Comparison of ENCODE assay signal across 11 cellular contexts in the genomic region with DNA sequence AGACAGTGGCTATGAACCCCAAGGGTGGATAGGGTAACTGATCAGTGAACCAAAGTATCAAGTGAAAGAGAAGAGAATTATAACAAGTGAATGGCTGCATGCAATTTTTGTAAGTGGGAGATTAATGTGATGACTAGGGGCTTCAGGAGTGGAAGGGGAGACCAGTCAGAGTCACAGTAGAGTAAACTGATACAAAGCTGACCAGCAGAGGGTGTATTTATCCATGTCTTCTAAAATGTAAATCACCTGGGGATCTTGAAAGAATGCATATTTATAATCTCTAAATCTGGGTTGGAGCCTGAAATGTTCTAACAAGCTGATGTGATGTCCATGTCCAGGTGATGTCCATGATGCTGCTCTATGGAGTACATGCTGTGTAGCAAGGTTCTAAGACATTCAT.
DNase-seq lines count a peak whose midpoint lies in the region; ATAC-seq, FAIRE-seq and TF ChIP-seq lines count a peak whose summit lies in the region.
"Had no signal": no experiment of that assay in that cellular context is flagged by ENCODE, and none has a peak within 500 bp of the region (broad histone marks: within the 10 kb centered on the region; RNA-seq: fewer than 3 reads in every experiment).

No MANE protein-coding gene starts in this region.

- H3K27ac ChIP-seq in left ventricle myocardium inferior (replicated peaks) (no peak overlapping the region), RWPE1 (no peak overlapping the region), hepatocyte (no peak overlapping the region)
- H3K27ac ChIP-seq: BLaER1 treated with 17β-estradiol and CSF1 and Interleukin-3, amounts not matched to agents 10 nM and 100 nM had no signal

- CTCF ChIA-PET in RWPE1 (lab: Yijun Ruan, JAX) = interaction anchor here (0.6 kb wide), 1 partner anchor 317 kb away, joined by 7 read pairs; no protein-coding TSS in a partner anchor

- no peak for TF ChIP-seq POLR2A in H54 (IDR thresholded peaks at IDR 0.05; ENCODE audit: low read depth, low read length)

- no peak for DNase-seq in left ventricle myocardium inferior
- no peak for DNase-seq in left ventricle myocardium superior
- peak; percentile 4 for DNase-seq in RWPE1 (ENCODE audit: low spot score)
- DNase-seq in hepatocyte (ENCODE audit: low spot score) = peak; percentile 27
- DNase-seq in H54 (ENCODE audit: insufficient read length, low spot score) = no peak
- no peak for DNase-seq in stimulated activated CD4-positive, alpha-beta T cell treated with anti-CD3 and anti-CD28 coated beads, Interleukin-4, amount 100 ng/mL, for 24 hours
- DNase-seq in mucosa of descending colon = no peak
- DNase-seq: aorta, NCI-H1694 treated with DMSO at 0.1 percent for 48 hours had no signal

- peak; percentile 37 for TF ChIP-seq CTCF in left ventricle myocardium inferior (IDR thresholded peaks at IDR 0.05; ENCODE audit: borderline replicate concordance)
- TF ChIP-seq CTCF in RWPE1 (conservative IDR thresholded peaks at IDR 0.05; ENCODE audit: low read depth) = no peak
- peak; percentile 35 for TF ChIP-seq CTCF in hepatocyte (IDR thresholded peaks at IDR 0.05; ENCODE audit: poor library complexity)
- no peak for TF ChIP-seq CTCF in mucosa of descending colon (IDR thresholded peaks at IDR 0.05)

- no peaks in the 10 kb centered on the region for H3K79me2 ChIP-seq in hepatocyte

- POLR2A ChIA-PET in RWPE1 (lab: Yijun Ruan, JAX; ENCODE audit: low non-redundant PET) = no interaction called here

- H3K4me3 ChIP-seq in left ventricle myocardium inferior (no peak overlapping the region), hepatocyte (no peak overlapping the region), mucosa of descending colon (no peak overlapping the region)
- H3K4me3 ChIP-seq: BLaER1 treated with 17β-estradiol and CSF1 and Interleukin-3, amounts not matched to agents 10 nM and 100 nM had no signal

- H3K4me1 ChIP-seq in left ventricle myocardium inferior (no peaks in the 10 kb centered on the region), hepatocyte (ENCODE audit: insufficient read depth) (no peaks in the 10 kb centered on the region), mucosa of descending colon (ENCODE audit: low read depth) (no peaks in the 10 kb centered on the region)

- H3K27me3 ChIP-seq in left ventricle myocardium inferior (ENCODE audit: low read depth) (no peaks in the 10 kb centered on the region), hepatocyte (no peaks in the 10 kb centered on the region)
- H3K27me3 ChIP-seq: BLaER1 treated with 17β-estradiol and CSF1 and Interleukin-3, amounts not matched to agents 10 nM and 100 nM had no signal

- no peaks in the 10 kb centered on the region for H3K36me3 ChIP-seq in left ventricle myocardium inferior
- H3K36me3 ChIP-seq in hepatocyte (replicated peaks; ENCODE audit: insufficient read depth, low read depth) = no peaks in the 10 kb centered on the region
- no peaks in the 10 kb centered on the region for H3K36me3 ChIP-seq in mucosa of descending colon (ENCODE audit: low read depth)
- H3K36me3 ChIP-seq: BLaER1 treated with 17β-estradiol and CSF1 and Interleukin-3, amounts not matched to agents 10 nM and 100 nM had no signal

- no peaks in the 10 kb centered on the region for H3K9me2 ChIP-seq in hepatocyte (replicated peaks; ENCODE audit: insufficient read depth)

- no peaks in the 10 kb centered on the region for H4K20me1 ChIP-seq in hepatocyte (ENCODE audit: insufficient read depth, poor library complexity, severe bottlenecking)
- H4K20me1 ChIP-seq: BLaER1 treated with 17β-estradiol and CSF1 and Interleukin-3, amounts not matched to agents 10 nM and 100 nM had no signal

- no peak overlapping the region for H3K4me2 ChIP-seq in hepatocyte
- H3K4me2 ChIP-seq: BLaER1 treated with 17β-estradiol and CSF1 and Interleukin-3, amounts not matched to agents 10 nM and 100 nM had no signal

- no peak overlapping the region for H2AFZ ChIP-seq in hepatocyte

- H3K9me3 ChIP-seq in left ventricle myocardium inferior (replicated peaks) = peaks cover 9% of the 10 kb centered on the region
- no peaks in the 10 kb centered on the region for H3K9me3 ChIP-seq in hepatocyte (ENCODE audit: low read depth)
- H3K9me3 ChIP-seq in mucosa of descending colon = peaks cover 3% of the 10 kb centered on the region

- intact Hi-C loops in left ventricle myocardium inferior (cut with micrococcal nuclease) (no loop called here), left ventricle myocardium superior (cut with micrococcal nuclease) (no loop called here), mucosa of descending colon (cut with DNase I, micrococcal nuclease) (no loop called here)

- no peak for FAIRE-seq in H54 (lab: Jason Lieb, UNC)

- no peak for ATAC-seq in left ventricle myocardium superior
- ATAC-seq in HG03460 (IDR thresholded peaks at IDR 0.05; ENCODE audit: unreplicated experiment) = no peak
- ATAC-seq in mucosa of descending colon = no peak

Comparison
In these comparisons a context has a peak if more than half of its experiments do, and no peak if none do; other contexts are left out.
1. DNase-seq: peak in RWPE1 (single experiment) and hepatocyte (single experiment); none in left ventricle myocardium inferior (single experiment), left ventricle myocardium superior (single experiment), H54 (single experiment), stimulated activated CD4-positive, alpha-beta T cell treated with anti-CD3 and anti-CD28 coated beads, Interleukin-4, amount 100 ng/mL, for 24 hours (single experiment) and mucosa of descending colon (0 of 3).
2. CTCF ChIP-seq: peak in left ventricle myocardium inferior (single experiment) and hepatocyte (single experiment); none in RWPE1 (single experiment) and mucosa of descending colon (single experiment).